In genomic region chrX:149585631-149586030, GRCh38 we compare ENCODE assay signal across 6 cellular contexts. TPM values are rescaled to one million over a fixed set of nuclear protein-coding genes. Genes with fewer than 3 reads are reported as not detected.
"Had no signal": no experiment of that assay in that cellular context is flagged by ENCODE, and none has a peak within 500 bp of the region (broad histone marks: within the 10 kb centered on the region; RNA-seq: fewer than 3 reads in every experiment).

No MANE protein-coding gene starts in this region.

RNA-seq across cellular contexts. Expression of gene MAGEA9B, which starts 1.6 kb away (rescaled TPM):
- total RNA-seq: HT-29, IMR-90 had no signal
- polyA plus RNA-seq: IMR-90 had no signal

RNA-seq across cellular contexts. Expression of gene HSFX2, which starts 9.5 kb away (rescaled TPM):
- total RNA-seq: HT-29, HT1080, IMR-90 had no signal
- polyA plus RNA-seq: HepG2 had no signal

RNA-seq across cellular contexts. Expression of gene HSFX3, which starts 35.9 kb away (rescaled TPM):
- total RNA-seq: HepG2, HT-29, HT1080, IMR-90, K562 had no signal
- polyA plus RNA-seq: HepG2, IgD-negative memory B cell, IMR-90 had no signal
